ENCODE assay signal across 15 cellular contexts in the genomic region with DNA sequence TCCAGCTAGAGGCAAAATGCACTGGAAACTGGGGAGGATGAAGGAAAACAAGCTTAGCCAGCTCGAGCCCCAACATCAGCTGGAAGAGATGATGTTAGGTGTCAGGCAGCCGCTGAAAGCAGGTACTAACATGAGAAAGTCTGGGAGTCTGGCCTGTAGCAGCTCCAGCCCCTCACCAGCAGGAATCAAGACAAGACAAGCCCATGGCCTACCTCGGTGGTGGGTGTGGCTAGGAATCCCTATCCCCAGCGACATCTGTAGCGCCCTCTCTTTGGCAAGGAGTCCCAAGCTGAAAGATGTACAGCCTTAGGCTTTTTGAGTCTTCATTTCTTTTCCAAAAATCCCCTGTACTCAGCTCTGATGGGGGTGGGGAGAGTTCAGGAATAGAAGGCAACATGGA. TPM values are rescaled to one million over a fixed set of nuclear protein-coding genes. Genes with fewer than 3 reads are reported as not detected.
"Had no signal": no experiment of that assay in that cellular context is flagged by ENCODE, and none has a peak within 500 bp of the region (broad histone marks: within the 10 kb centered on the region; RNA-seq: fewer than 3 reads in every experiment).

No MANE protein-coding gene starts in this region.

- H3K4me3 ChIP-seq: prostate gland, right atrium auricular region, tibial nerve, uterus had no signal

- H3K4me3 Mint-ChIP-seq: activated naive CD8-positive, alpha-beta T cell; activated T-helper 1 cell treated with anti-CD3 and anti-CD28 coated beads, Interleukin-12 subunit alpha, Interleukin-12 subunit beta, Interleukin-2, Interleukin-4 antibody, amounts not matched to agents 30 ng/mL and 10 ng/mL and 1 ng/mL, durations not matched to agents 14 hours and 24 hours and 36 hours had no signal

- H3K36me3 ChIP-seq: prostate gland, right atrium auricular region, tibial nerve, uterus had no signal

- ATAC-seq: esophagus mucosa; stimulated activated naive CD8-positive, alpha-beta T cell treated with anti-CD3 and anti-CD28 coated beads, Interleukin-15, Interleukin-2, amounts not matched to agents 100 U/mL and 50 U/mL, for 24 hours had no signal

- H3K9me3 ChIP-seq: prostate gland, right atrium auricular region, tibial nerve, uterus had no signal

- H3K27ac Mint-ChIP-seq: activated naive CD8-positive, alpha-beta T cell; activated T-helper 1 cell treated with anti-CD3 and anti-CD28 coated beads, Interleukin-12 subunit alpha, Interleukin-12 subunit beta, Interleukin-2, Interleukin-4 antibody, amounts not matched to agents 30 ng/mL and 10 ng/mL and 1 ng/mL, durations not matched to agents 14 hours and 24 hours and 36 hours had no signal

- DNase-seq: activated CD4-positive, alpha-beta T cell treated with anti-CD3 and anti-CD28 coated beads for 1 hour; activated gamma-delta T cell treated with Interleukin-2 at 50 U/mL for 16 hours; amniotic stem cell; caudate nucleus; stimulated activated naive CD8-positive, alpha-beta T cell treated with anti-CD3 and anti-CD28 coated beads, Interleukin-15, Interleukin-2, amounts not matched to agents 100 U/mL and 50 U/mL, for 24 hours; uterus had no signal

- H3K27ac ChIP-seq: prostate gland, right atrium auricular region, tibial nerve, uterus had no signal

- H3K9me3 Mint-ChIP-seq: activated T-helper 1 cell treated with anti-CD3 and anti-CD28 coated beads, Interleukin-12 subunit alpha, Interleukin-12 subunit beta, Interleukin-2, Interleukin-4 antibody, amounts not matched to agents 30 ng/mL and 10 ng/mL and 1 ng/mL, durations not matched to agents 14 hours and 24 hours and 36 hours had no signal

- H3K36me3 Mint-ChIP-seq: activated naive CD8-positive, alpha-beta T cell had no signal

- FAIRE-seq: colon had no signal

RNA-seq across cellular contexts. Expression of a gene that starts 2.6 kb away (rescaled TPM):
- total RNA-seq: osteoblast, skeletal muscle tissue had no signal
